In genomic region chr20:19688031-19688806, GRCh38 we compare ENCODE assay signal across 9 cellular contexts.
DNase-seq lines count a peak whose midpoint lies in the region; ATAC-seq and TF ChIP-seq lines count a peak whose summit lies in the region.
"Had no signal": no experiment of that assay in that cellular context is flagged by ENCODE, and none has a peak within 500 bp of the region (broad histone marks: within the 10 kb centered on the region; RNA-seq: fewer than 3 reads in every experiment).

No MANE protein-coding gene starts in this region.

- H3K4me1 ChIP-seq in adipocyte (ENCODE audit: control insufficient read depth, insufficient read depth, low read length) = peaks cover 14% of the 10 kb centered on the region

- no peak overlapping the region for H3K4me3 Mint-ChIP-seq in CD14-positive monocyte
- H3K4me3 Mint-ChIP-seq: mesothelial cell of epicardium had no signal

- H3K27ac Mint-ChIP-seq in CD14-positive monocyte = peak overlapping the region in 1 of 7 donors; percentile 6
- H3K27ac Mint-ChIP-seq: mesothelial cell of epicardium had no signal

- peaks cover 33% of the 10 kb centered on the region for H3K4me1 Mint-ChIP-seq in CD14-positive monocyte

- H3K9me3 Mint-ChIP-seq in CD14-positive monocyte = peaks cover 13 to 27% (median 20%) of the 10 kb centered on the region in 7 donors

- no peaks in the 10 kb centered on the region for H3K27me3 ChIP-seq in adipocyte (replicated peaks; ENCODE audit: control insufficient read depth, insufficient read depth, low read length)

- H3K9ac ChIP-seq in adipocyte (ENCODE audit: low read length) = peak overlapping the region; percentile 61

- no peak for ATAC-seq in HG03135 (IDR thresholded peaks at IDR 0.05; ENCODE audit: unreplicated experiment)
- no peak for ATAC-seq in HG02642 (IDR thresholded peaks at IDR 0.05; ENCODE audit: poor library complexity, unreplicated experiment)

- H3K36me3 Mint-ChIP-seq in CD14-positive monocyte = peaks cover 3 to 7% of the 10 kb centered on the region in 2 donors

- DNase-seq in CD14-positive monocyte (ENCODE audit: low spot score) (peak; percentile 60), HT1080 (ENCODE audit: low read depth) (peak; percentile 88), adipocyte (ENCODE audit: low read depth) (peak; percentile 88), cardiac septum (ENCODE audit: low spot score) (peak; percentile 86), putamen (ENCODE audit: low spot score) (peak; percentile 68)
- DNase-seq in stimulated activated CD8-positive, alpha-beta memory T cell treated with anti-CD3 and anti-CD28 coated beads, Interleukin-4, amount 100 ng/mL, for 48 hours = no peak

- no peaks in the 10 kb centered on the region for H3K36me3 ChIP-seq in adipocyte (ENCODE audit: control insufficient read depth, insufficient read depth, low read length, severe bottlenecking)

- no peaks in the 10 kb centered on the region for H3K9me3 ChIP-seq in adipocyte (ENCODE audit: control insufficient read depth, low read length)

- no peak overlapping the region for H3K4me3 ChIP-seq in adipocyte (ENCODE audit: low read length)

- peaks cover 0 to 4% (median 2%) of the 10 kb centered on the region in 3 donors for H3K27me3 Mint-ChIP-seq in CD14-positive monocyte (ENCODE audit: low read depth in 3 of 3)

- intact Hi-C loops in CD14-positive monocyte (cut with micrococcal nuclease) = no loop called here
- intact Hi-C loops in cardiac septum (cut with DNase I) = no loop called here

- TF ChIP-seq CTCF in CD14-positive monocyte (IDR thresholded peaks at IDR 0.05) = peak; percentile 53
